In the genomic region with DNA sequence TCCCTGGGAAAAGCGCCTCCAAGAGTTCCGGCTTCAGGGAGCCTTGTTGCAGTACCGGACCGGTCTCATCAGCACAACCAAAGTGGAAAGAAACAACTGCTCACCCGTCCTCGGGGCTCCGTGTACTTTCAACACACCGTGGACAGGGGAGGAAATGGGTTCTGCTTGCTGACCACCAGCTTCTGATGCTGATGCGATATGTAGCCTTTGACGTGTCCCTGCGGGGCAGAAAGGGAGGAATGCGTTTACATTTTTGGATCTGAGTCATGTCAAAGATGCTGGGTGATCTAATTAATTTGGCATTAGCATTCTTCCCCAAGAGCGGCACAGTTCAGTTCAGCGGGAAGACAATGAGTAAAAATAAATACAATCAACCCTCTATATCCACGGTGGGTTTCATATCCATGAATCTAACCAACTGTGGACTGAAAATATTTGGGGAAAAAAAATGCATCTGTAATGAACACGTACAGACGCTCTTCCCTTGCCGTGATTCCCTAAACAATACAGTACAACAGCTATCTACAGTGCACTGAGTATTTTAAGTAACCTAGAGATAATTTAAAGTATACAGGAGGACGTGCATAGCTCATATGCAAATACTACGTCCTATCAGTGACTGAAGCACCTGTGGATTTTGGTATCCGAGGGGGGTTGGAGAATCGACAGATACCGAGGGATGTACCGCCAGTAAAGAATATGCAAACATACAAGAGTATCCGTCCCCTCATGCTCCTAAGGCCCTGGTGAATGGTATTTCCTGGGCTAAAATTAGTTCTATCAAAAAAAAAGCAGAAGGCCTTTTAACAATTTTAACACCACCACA, we compare ENCODE assay signal across 1 cellular context.
TF ChIP-seq lines count a peak whose summit lies in the region.

No MANE protein-coding gene starts in this region.

TF ChIP-seq in WTC11, 78 proteins besides CTCF, POLR2A, EP300 and RAD21 (continued from another document):
- no peak for TF ChIP-seq IRF1 (CRISPR knock-in tag; IDR thresholded peaks at IDR 0.05)
